20 cellular contexts compared by ENCODE assay signal in genomic region chr17:11813278-11813677, GRCh38.
DNase-seq lines count a peak whose midpoint lies in the region; ATAC-seq and TF ChIP-seq lines count a peak whose summit lies in the region.
"Had no signal": no experiment of that assay in that cellular context is flagged by ENCODE, and none has a peak within 500 bp of the region (broad histone marks: within the 10 kb centered on the region; RNA-seq: fewer than 3 reads in every experiment).

No MANE protein-coding gene starts in this region.

- 77 to 84% methylated on average over 4 of the region's 4 CpGs for WGBS in heart right ventricle, 2 donors
- 68% methylated on average over 4 of the region's 4 CpGs for WGBS in right cardiac atrium

- no peaks in the 10 kb centered on the region for H3K9me3 ChIP-seq in heart right ventricle
- H3K9me3 ChIP-seq in right cardiac atrium (ENCODE audit: control insufficient read depth, low read length) = no peaks in the 10 kb centered on the region
- no peaks in the 10 kb centered on the region for H3K9me3 ChIP-seq in left ventricle myocardium inferior (replicated peaks)
- H3K9me3 ChIP-seq: BLaER1, Caco-2 had no signal

- H3K36me3 ChIP-seq in heart right ventricle = no peaks in the 10 kb centered on the region
- no peaks in the 10 kb centered on the region for H3K36me3 ChIP-seq in left ventricle myocardium inferior
- H3K36me3 ChIP-seq: BLaER1 had no signal

- no peak for DNase-seq in left cardiac atrium
- DNase-seq in heart right ventricle = no peak
- DNase-seq in right cardiac atrium = peak in 2 of 3 donors; percentile 23 to 51
- DNase-seq in left ventricle myocardium inferior = no peak
- no peak for DNase-seq in sciatic nerve (ENCODE audit: low spot score)
- DNase-seq in omental fat pad (ENCODE audit: low spot score) = no peak
- DNase-seq: Caco-2; CD4-positive, CD25-positive, alpha-beta regulatory T cell; CD8-positive, alpha-beta T cell; DMS153; DND-41; EL; GDM1; GM23248; H7; HCEC 1CT had no signal

- H3K4me3 ChIP-seq in heart right ventricle (no peak overlapping the region), right cardiac atrium (ENCODE audit: low read length) (no peak overlapping the region), left ventricle myocardium inferior (no peak overlapping the region)
- H3K4me3 ChIP-seq: BLaER1, GM12878, GM23248 had no signal

- TF ChIP-seq CTCF in heart right ventricle (IDR thresholded peaks at IDR 0.05) (no peak), left ventricle myocardium inferior (IDR thresholded peaks at IDR 0.05; ENCODE audit: borderline replicate concordance) (no peak), omental fat pad (IDR thresholded peaks at IDR 0.05) (no peak)

- ATAC-seq in left cardiac atrium (peak; percentile 44 to 89), heart right ventricle (no peak), right cardiac atrium (peak; percentile 63 to 81), sciatic nerve (peak; percentile 53), omental fat pad (ENCODE audit: low FRiP score) (no peak)
- ATAC-seq: CD8-positive, alpha-beta T cell; GM12878 had no signal

- no peak overlapping the region for H3K27ac ChIP-seq in heart right ventricle
- no peak overlapping the region for H3K27ac ChIP-seq in right cardiac atrium (ENCODE audit: low read length)
- H3K27ac ChIP-seq in left ventricle myocardium inferior (replicated peaks) = no peak overlapping the region
- H3K27ac ChIP-seq: 22Rv1, BLaER1, C4-2B, GM23248 had no signal

- H3K27me3 ChIP-seq in heart right ventricle (peaks cover 0 to 3% (median 0%) of the 10 kb centered on the region in 7 donors), right cardiac atrium (ENCODE audit: control insufficient read depth, insufficient read depth) (no peaks in the 10 kb centered on the region), left ventricle myocardium inferior (ENCODE audit: low read depth) (no peaks in the 10 kb centered on the region)
- H3K27me3 ChIP-seq: BLaER1 had no signal

- intact Hi-C loops in left cardiac atrium (cut with DNase I) (no loop called here), heart right ventricle (cut with DNase I) (loop anchor here in 2 of 10 donors (2.0 to 10.0 kb wide), 2 partner anchors 46 to 62 kb away; no protein-coding TSS in a partner anchor), right cardiac atrium (cut with DNase I) (no loop called here), left ventricle myocardium inferior (cut with micrococcal nuclease) (no loop called here), sciatic nerve (cut with DNase I) (no loop called here)

- peaks cover 0 to 35% (median 13%) of the 10 kb centered on the region in 9 donors for H3K4me1 ChIP-seq in heart right ventricle
- no peaks in the 10 kb centered on the region for H3K4me1 ChIP-seq in right cardiac atrium (ENCODE audit: control insufficient read depth, insufficient read depth, low read length)
- H3K4me1 ChIP-seq in left ventricle myocardium inferior = peaks cover 25% of the 10 kb centered on the region
- H3K4me1 ChIP-seq: Caco-2 had no signal

Comparison
In these comparisons a context has a peak if more than half of its experiments do, and no peak if none do; other contexts are left out.
1. ATAC-seq: peak in left cardiac atrium (2 of 2), right cardiac atrium (2 of 2) and sciatic nerve (single experiment); none in heart right ventricle (0 of 8) and omental fat pad (single experiment).
2. DNase-seq: peak in right cardiac atrium (2 of 3); none in left cardiac atrium (single experiment), heart right ventricle (0 of 2), left ventricle myocardium inferior (single experiment), sciatic nerve (single experiment) and omental fat pad (single experiment).